ENCODE assay signal across 11 cellular contexts in the genomic region with DNA sequence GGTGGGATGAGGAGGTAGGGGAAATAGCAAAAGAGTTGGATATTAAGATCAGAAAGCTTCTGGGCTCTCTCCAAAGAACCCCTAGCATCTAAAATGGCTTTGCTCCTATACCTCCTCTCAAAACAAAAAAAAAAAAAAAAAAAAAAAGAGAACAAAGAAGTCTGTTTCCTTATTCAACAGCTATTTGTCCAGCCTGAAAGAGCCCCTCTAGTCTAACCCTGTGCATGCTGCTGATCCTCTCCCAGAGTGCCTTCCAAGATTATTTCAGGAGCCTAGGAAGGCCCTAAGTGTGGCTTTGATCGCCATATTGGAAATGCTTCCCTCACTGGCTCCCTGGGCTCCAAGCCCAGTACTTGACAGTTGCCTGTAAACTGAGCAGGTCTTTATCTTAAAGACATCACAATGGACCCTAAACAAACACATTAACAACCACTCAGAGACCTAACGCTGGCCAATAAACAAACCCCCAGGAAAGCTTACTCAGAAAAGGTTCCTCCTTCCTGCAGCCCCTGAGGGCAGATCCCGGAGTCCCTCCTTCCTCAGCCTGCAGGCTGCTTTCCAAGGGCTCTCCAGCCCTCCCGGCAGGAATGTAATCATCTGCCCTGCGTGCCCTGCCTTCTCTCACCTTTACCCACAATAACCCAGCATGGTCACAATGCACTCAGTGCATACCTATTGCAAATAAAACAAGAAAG. TPM values are rescaled to one million over a fixed set of nuclear protein-coding genes. Genes with fewer than 3 reads are reported as not detected.
A peak's percentile ranks its signal among the peaks of the same experiment; 100 is the strongest.
DNase-seq lines count a peak whose midpoint lies in the region; ATAC-seq, FAIRE-seq and TF ChIP-seq lines count a peak whose summit lies in the region.
"Had no signal": no experiment of that assay in that cellular context is flagged by ENCODE, and none has a peak within 500 bp of the region (broad histone marks: within the 10 kb centered on the region; RNA-seq: fewer than 3 reads in every experiment).

No MANE protein-coding gene starts in this region.

- H3K4me3 ChIP-seq in lung (no peak overlapping the region), ascending aorta (no peak overlapping the region)
- H3K4me3 ChIP-seq: cardiac muscle cell, testis had no signal

- TF ChIP-seq CTCF in lung (IDR thresholded peaks at IDR 0.05; ENCODE audit: control extremely low read depth, extremely low read depth) (no peak), ascending aorta (IDR thresholded peaks at IDR 0.05) (no peak)

- H3K27me3 ChIP-seq in lung (ENCODE audit: control insufficient read depth, insufficient read depth): no peaks in the 10 kb centered on the region
- no peaks in the 10 kb centered on the region for H3K27me3 ChIP-seq in ascending aorta
- H3K27me3 ChIP-seq: testis had no signal

- ATAC-seq in lung (ENCODE audit: insufficient read depth, low FRiP score) (peak; percentile 41), HG02798 (IDR thresholded peaks at IDR 0.05; ENCODE audit: poor library complexity, unreplicated experiment) (no peak)

- FAIRE-seq in RCC 7860 (lab: Jason Lieb, UNC): no peak

- DNase-seq in EL (peak; percentile 44), NCI-H1105 (lab: John Stamatoyannopoulos, UW) (peak; percentile 89), RPMI7951 (ENCODE audit: low read depth) (peak; percentile 29), lung (ENCODE audit: low spot score) (peak; percentile 53), ascending aorta (ENCODE audit: low spot score in 2 of 2) (no peak), substantia nigra (lab: John Stamatoyannopoulos, UW) (no peak), RCC 7860 (ENCODE audit: low spot score) (no peak)
- DNase-seq: activated CD4-positive, CD25-positive, alpha-beta regulatory T cell; testis had no signal

- H3K27ac ChIP-seq in lung (ENCODE audit: low read depth in 1 of 2, low read length in 1 of 2) (no peak overlapping the region), ascending aorta (no peak overlapping the region), substantia nigra (ENCODE audit: low read depth, low read length, poor library complexity, severe bottlenecking) (no peak overlapping the region)
- H3K27ac ChIP-seq: cardiac muscle cell, testis had no signal

- intact Hi-C loops in ascending aorta (cut with DNase I): no loop called here

- no peaks in the 10 kb centered on the region for H3K36me3 ChIP-seq in lung (ENCODE audit: control insufficient read depth in 2 of 2, insufficient read depth in 2 of 2, low read length in 2 of 2)
- H3K36me3 ChIP-seq in ascending aorta: no peaks in the 10 kb centered on the region
- H3K36me3 ChIP-seq: cardiac muscle cell had no signal

- peaks cover 0 to 6% of the 10 kb centered on the region in 2 donors for H3K4me1 ChIP-seq in lung (ENCODE audit: control insufficient read depth in 2 of 2, insufficient read depth in 2 of 2, low read length in 2 of 2)
- H3K4me1 ChIP-seq in ascending aorta: no peaks in the 10 kb centered on the region

- no peaks in the 10 kb centered on the region for H3K9me3 ChIP-seq in lung (ENCODE audit: control insufficient read depth in 2 of 2, insufficient read depth in 1 of 2, low read length in 1 of 2)
- no peaks in the 10 kb centered on the region for H3K9me3 ChIP-seq in ascending aorta
- H3K9me3 ChIP-seq: testis had no signal

- 33 to 62% methylated on average over 5 of the region's 5 CpGs for WGBS in lung, 2 donors

RNA-seq across cellular contexts. Expression of gene COL2A1, which starts 17.4 kb away (rescaled TPM):
- total RNA-seq in RPMI7951 (2014; rRNA removed; shearing (Covaris generic)): not detected in 2 replicates
- total RNA-seq in lung (1 to 10 TPM in 1 of 2 donors, under 1 TPM in 1; 0.15 to 8.7 TPM), ascending aorta (not detected)
- polyA plus RNA-seq in lung: under 1 TPM in 1 of 2 donors, not detected in 1; 0.05 TPM

RNA-seq across cellular contexts. Expression of gene TMEM106C, which starts 58.2 kb away (rescaled TPM):
- total RNA-seq in RPMI7951 (2014; rRNA removed; shearing (Covaris generic)): 237 and 269 TPM in 2 replicates
- total RNA-seq in lung (10 to 100 TPM; 35.1 to 53.0 TPM), ascending aorta (120 TPM)
- 10 to 100 TPM; 29.3 to 33.1 TPM for polyA plus RNA-seq in lung

Comparison
In these comparisons a context has a peak if more than half of its experiments do, and no peak if none do; other contexts are left out.
1. DNase-seq: peak in EL (single experiment), NCI-H1105 (single experiment), RPMI7951 (single experiment) and lung (single experiment); none in ascending aorta (0 of 2), substantia nigra (0 of 49) and RCC 7860 (single experiment).